Comparison of ENCODE assay signal across 9 cellular contexts in genomic region chr1:101122452-101123166, GRCh38.
DNase-seq lines count a peak whose midpoint lies in the region; ATAC-seq and TF ChIP-seq lines count a peak whose summit lies in the region.
"Had no signal": no experiment of that assay in that cellular context is flagged by ENCODE, and none has a peak within 500 bp of the region (broad histone marks: within the 10 kb centered on the region; RNA-seq: fewer than 3 reads in every experiment).

No MANE protein-coding gene starts in this region.

- peak; percentile 82 to 86 for ATAC-seq in activated CD4-positive, CD25-positive, alpha-beta regulatory T cell treated with anti-CD3 and anti-CD28 coated beads, Interleukin-2, amount 50 U/mL, for 24 hours
- peak; percentile 90 for ATAC-seq in GM21737 (IDR thresholded peaks at IDR 0.05; ENCODE audit: unreplicated experiment)
- ATAC-seq in HG03575 (IDR thresholded peaks at IDR 0.05; ENCODE audit: extremely low read depth, insufficient number of reproducible peaks, low FRiP score, unreplicated experiment), result peak; percentile 86
- ATAC-seq in natural killer cell, result peak; percentile 66 to 98 (median 77)

- TF ChIP-seq CTCF in natural killer cell (IDR thresholded peaks at IDR 0.05), result no peak

- peak overlapping the region; percentile 10 to 75 for H3K27ac Mint-ChIP-seq in natural killer cell
- H3K27ac Mint-ChIP-seq: nephron had no signal

- peak overlapping the region; percentile 56 for H3K4me3 Mint-ChIP-seq in natural killer cell
- H3K4me3 Mint-ChIP-seq: nephron had no signal

- intact Hi-C loops in natural killer cell (cut with micrococcal nuclease), result loop anchor here (1.0 to 10.0 kb wide), 4 partner anchors 10 to 408 kb away; partner anchors contain the start of gene VCAM1

- H3K4me1 Mint-ChIP-seq in natural killer cell, result peaks cover 23 to 34% of the 10 kb centered on the region in 2 donors
- H3K4me1 Mint-ChIP-seq: nephron had no signal

- no peak for DNase-seq in activated CD4-positive, CD25-positive, alpha-beta regulatory T cell (lab: John Stamatoyannopoulos, UW)
- DNase-seq in natural killer cell, result no peak
- no peak for DNase-seq in COLO829 (ENCODE audit: low spot score)
- no peak for DNase-seq in COLO668 (lab: John Stamatoyannopoulos, UW; ENCODE audit: unreplicated experiment)
- DNase-seq in NCI-H1694 treated with DMSO at 0.1 percent for 48 hours (lab: John Stamatoyannopoulos, UW), result no peak

- peaks cover 16 to 18% of the 10 kb centered on the region in 2 donors for H3K27me3 Mint-ChIP-seq in natural killer cell (ENCODE audit: low read depth in 2 of 2)

- no peaks in the 10 kb centered on the region for H3K36me3 Mint-ChIP-seq in natural killer cell

- no peaks in the 10 kb centered on the region for H3K9me3 Mint-ChIP-seq in natural killer cell
